In the genomic region with DNA sequence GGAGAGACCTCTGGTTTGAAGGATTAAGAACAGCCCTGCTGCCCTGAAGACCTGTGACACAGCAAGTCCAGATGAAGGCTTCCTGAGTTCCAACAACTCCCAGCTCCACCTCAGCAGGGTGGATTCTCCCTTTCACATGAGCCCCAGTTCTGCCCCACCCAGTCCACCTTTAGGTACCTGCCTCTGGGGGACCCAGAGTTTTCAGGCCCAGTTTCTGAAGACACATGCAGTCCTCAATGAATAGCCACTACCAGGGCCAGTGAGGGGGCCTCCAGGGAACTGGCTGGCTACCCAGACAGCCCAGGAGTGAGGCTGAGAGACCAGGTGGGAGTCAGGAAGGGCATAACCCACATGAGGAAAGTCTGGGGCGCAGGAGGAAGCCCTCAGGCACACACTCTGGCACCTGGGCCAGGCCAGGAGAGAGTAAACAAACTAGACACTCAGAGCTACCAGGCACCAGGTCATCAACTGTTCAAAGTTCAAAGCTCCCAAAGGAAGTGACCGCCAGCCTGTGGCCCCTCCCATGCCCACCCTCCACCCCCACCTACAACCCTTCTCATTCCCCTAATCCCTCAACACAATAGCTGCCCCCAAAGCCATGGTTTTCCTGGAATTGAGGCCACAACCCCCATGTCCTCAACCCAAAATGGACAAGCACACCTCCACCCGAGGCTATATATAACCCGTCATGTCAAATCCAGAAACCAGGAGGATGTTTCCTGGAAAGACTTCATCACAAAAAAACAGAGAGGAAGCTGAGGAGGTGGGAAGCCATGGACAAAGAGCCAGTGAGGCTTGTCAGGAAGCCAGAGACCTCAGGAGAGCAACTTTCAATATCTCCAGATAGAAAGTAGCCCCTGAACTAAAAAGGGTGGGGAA, we compare ENCODE assay signal across 9 cellular contexts. TPM values are rescaled to one million over a fixed set of nuclear protein-coding genes. Genes with fewer than 3 reads are reported as not detected.
DNase-seq lines count a peak whose midpoint lies in the region; ATAC-seq and TF ChIP-seq lines count a peak whose summit lies in the region.
"Had no signal": no experiment of that assay in that cellular context is flagged by ENCODE, and none has a peak within 500 bp of the region (broad histone marks: within the 10 kb centered on the region; RNA-seq: fewer than 3 reads in every experiment).

No MANE protein-coding gene starts in this region.

- H3K4me3 ChIP-seq in mammary epithelial cell (replicated peaks in 1 of 3; ENCODE audit: insufficient read depth in 1 of 3, low read depth in 2 of 3, low read length in 3 of 3) (peak overlapping the region; percentile 37 to 66 (median 58)), upper lobe of right lung (peak overlapping the region; percentile 62), aorta (ENCODE audit: low read length in 2 of 2) (no peak overlapping the region)

- TF ChIP-seq CTCF in mammary epithelial cell (conservative IDR thresholded peaks at IDR 0.05 in 1 of 2, IDR thresholded peaks at IDR 0.05 in 1 of 2; ENCODE audit: extremely low read depth in 1 of 2, insufficient read depth in 1 of 2, low read depth in 1 of 2, low read length in 2 of 2) (no peak), upper lobe of right lung (IDR thresholded peaks at IDR 0.05) (no peak), GM10266 (IDR thresholded peaks at IDR 0.05; ENCODE audit: control insufficient read depth, insufficient read depth, low read depth, missing control alignments) (no peak)

- ATAC-seq in upper lobe of right lung (no peak), aorta (ENCODE audit: low FRiP score) (no peak)

- H3K4me3 Mint-ChIP-seq in activated naive CD4-positive, alpha-beta T cell treated with anti-CD3 and anti-CD28 coated beads, Interleukin-2, amount 10 ng/mL, durations not matched to agents 7 days and 5 days: peak overlapping the region; percentile 15

- intact Hi-C loops in mammary epithelial cell (cut with micrococcal nuclease) (loop anchor here (1.0 to 5.0 kb wide), 2 partner anchors 113 to 404 kb away; no protein-coding TSS in a partner anchor), upper lobe of right lung (cut with DNase I) (no loop called here), aorta (cut with DNase I) (no loop called here)

- H3K9me3 Mint-ChIP-seq in activated naive CD4-positive, alpha-beta T cell treated with anti-CD3 and anti-CD28 coated beads, Interleukin-2, amount 10 ng/mL, durations not matched to agents 7 days and 5 days: no peaks in the 10 kb centered on the region

- H3K79me2 ChIP-seq in mammary epithelial cell (ENCODE audit: insufficient read depth, low read length): peaks cover 46% of the 10 kb centered on the region

- no peaks in the 10 kb centered on the region for H3K36me3 Mint-ChIP-seq in activated naive CD4-positive, alpha-beta T cell treated with anti-CD3 and anti-CD28 coated beads, Interleukin-2, amount 10 ng/mL, durations not matched to agents 7 days and 5 days

- CTCF ChIA-PET in activated naive CD4-positive, alpha-beta T cell treated with anti-CD3 and anti-CD28 coated beads, Interleukin-2, amount 10 ng/mL, durations not matched to agents 7 days and 5 days (lab: Charles Lee): interaction anchor here (0.7 to 4.2 kb wide), 6 partner anchors 23 to 192 kb away, joined by 3 to 33 read pairs (median 8); no protein-coding TSS in a partner anchor
- CTCF ChIA-PET in mammary epithelial cell (lab: Charles Lee; ENCODE audit: low non-redundant PET): interaction anchor here (0.5 to 1.1 kb wide), 2 partner anchors 28 to 35 kb away, joined by 3 read pairs; no protein-coding TSS in a partner anchor

- H3K4me2 ChIP-seq in mammary epithelial cell (ENCODE audit: insufficient read depth, low read depth, low read length): peak overlapping the region; percentile 99

- no peak overlapping the region for H2AFZ ChIP-seq in mammary epithelial cell (ENCODE audit: low read depth, low read length)

- H3K27ac Mint-ChIP-seq in activated naive CD4-positive, alpha-beta T cell treated with anti-CD3 and anti-CD28 coated beads, Interleukin-2, amount 10 ng/mL, durations not matched to agents 7 days and 5 days: no peak overlapping the region

- H3K27me3 ChIP-seq in mammary epithelial cell (ENCODE audit: insufficient read depth, low read length): no peaks in the 10 kb centered on the region
- no peaks in the 10 kb centered on the region for H3K27me3 ChIP-seq in upper lobe of right lung
- no peaks in the 10 kb centered on the region for H3K27me3 ChIP-seq in aorta (ENCODE audit: control insufficient read depth in 1 of 2, insufficient read depth in 2 of 2, low read length in 1 of 2)

- WGBS in mammary epithelial cell (ENCODE audit: low coverage, missing lambda C conversion rate): 0% methylated on average over 3 of the region's 4 CpGs
- 71 to 73% methylated on average over 4 of the region's 4 CpGs for WGBS in aorta, 2 donors

- dilution Hi-C loops in mammary epithelial cell (cut with HindIII; ENCODE audit: low sequenced_read_pairs): no loop called here

- H3K9me3 ChIP-seq in mammary epithelial cell (replicated peaks; ENCODE audit: insufficient read depth, low read length): no peaks in the 10 kb centered on the region
- no peaks in the 10 kb centered on the region for H3K9me3 ChIP-seq in upper lobe of right lung
- H3K9me3 ChIP-seq in aorta (ENCODE audit: control insufficient read depth, low read length): no peaks in the 10 kb centered on the region

- H3K4me1 Mint-ChIP-seq in activated naive CD4-positive, alpha-beta T cell treated with anti-CD3 and anti-CD28 coated beads, Interleukin-2, amount 10 ng/mL, durations not matched to agents 7 days and 5 days: peaks cover 33% of the 10 kb centered on the region

- DNase-seq in activated naive CD4-positive, alpha-beta T cell treated with anti-CD3 and anti-CD28 coated beads, Interleukin-2, amount 10 ng/mL, durations not matched to agents 7 days and 5 days: no peak
- no peak for DNase-seq in activated naive CD4-positive, alpha-beta T cell (lab: John Stamatoyannopoulos, UW)
- DNase-seq in mammary epithelial cell (peak; percentile 44), mesenteric fat pad (ENCODE audit: low spot score) (peak; percentile 90), upper lobe of right lung (no peak), aorta (no peak), GF-D8 (lab: John Stamatoyannopoulos, UW) (no peak), GM10266 (ENCODE audit: extremely low spot score) (no peak)
- DNase-seq: stimulated activated CD4-positive, alpha-beta T cell treated with anti-CD3 and anti-CD28 coated beads, Interleukin-1b, Interleukin-23, amount 100 ng/mL, for 48 hours had no signal

- BruUV-seq in mammary epithelial cell (replicated peaks; lab: Mats Ljungman, UMichigan): no TSS peak

- H3K27me3 Mint-ChIP-seq in activated naive CD4-positive, alpha-beta T cell treated with anti-CD3 and anti-CD28 coated beads, Interleukin-2, amount 10 ng/mL, durations not matched to agents 7 days and 5 days: peaks cover 29% of the 10 kb centered on the region

- H3K4me1 ChIP-seq in mammary epithelial cell (ENCODE audit: insufficient read depth, low read length) (peaks cover 47% of the 10 kb centered on the region), upper lobe of right lung (peaks cover 41% of the 10 kb centered on the region), aorta (ENCODE audit: control insufficient read depth in 1 of 2, insufficient read depth in 2 of 2, low read length in 2 of 2) (no peaks in the 10 kb centered on the region)

- H3K27ac ChIP-seq in mammary epithelial cell (ENCODE audit: insufficient read depth, low read depth, low read length) (peak overlapping the region; percentile 95), upper lobe of right lung (peak overlapping the region; percentile 89), aorta (ENCODE audit: low read depth in 1 of 2, low read length in 2 of 2) (no peak overlapping the region)

- in situ Hi-C loops in mammary epithelial cell (cut with MboI; ENCODE audit: low sequenced_read_pairs in 2 of 2): no loop called here

- peak overlapping the region; percentile 78 for H3K9ac ChIP-seq in mammary epithelial cell (ENCODE audit: insufficient read depth, low read length)

- H3K36me3 ChIP-seq in mammary epithelial cell (ENCODE audit: insufficient read depth, low read length) (peaks cover 4% of the 10 kb centered on the region), upper lobe of right lung (no peaks in the 10 kb centered on the region), aorta (ENCODE audit: control insufficient read depth in 1 of 2, insufficient read depth in 2 of 2, low read length in 1 of 2) (no peaks in the 10 kb centered on the region)

- no peaks in the 10 kb centered on the region for H4K20me1 ChIP-seq in mammary epithelial cell (ENCODE audit: insufficient read depth, low read length)

RNA-seq across cellular contexts. Expression of a gene that starts 2.1 kb away (rescaled TPM):
- total RNA-seq in mammary epithelial cell: 100 to 1,000 TPM in 1 of 2 donors, 10 to 100 TPM in 1; 62.3 to 102 TPM
- 17.8 TPM for polyA plus RNA-seq in mammary epithelial cell
- polyA minus RNA-seq in mammary epithelial cell: 131 TPM
- total RNA-seq in mesenteric fat pad: 48.6 TPM
- 51.0 TPM for total RNA-seq in upper lobe of right lung
- total RNA-seq in aorta: 100 to 1,000 TPM; 102 to 116 TPM
- 100 to 1,000 TPM in 1 of 2 donors, 10 to 100 TPM in 1; 17.4 to 107 TPM for polyA plus RNA-seq in aorta

Comparison
In these comparisons a context has a peak if more than half of its experiments do, and no peak if none do; other contexts are left out.
1. DNase-seq: peak in mammary epithelial cell (single experiment) and mesenteric fat pad (single experiment); none in activated naive CD4-positive, alpha-beta T cell treated with anti-CD3 and anti-CD28 coated beads, Interleukin-2, amount 10 ng/mL, durations not matched to agents 7 days and 5 days (single experiment), activated naive CD4-positive, alpha-beta T cell (0 of 4), upper lobe of right lung (single experiment), aorta (0 of 2), GF-D8 (single experiment) and GM10266 (single experiment).
2. H3K27ac ChIP-seq: peak in mammary epithelial cell (single experiment) and upper lobe of right lung (single experiment); none in aorta (0 of 2).
3. H3K4me3 ChIP-seq: peak in mammary epithelial cell (3 of 3) and upper lobe of right lung (single experiment); none in aorta (0 of 2).